In the genomic region with DNA sequence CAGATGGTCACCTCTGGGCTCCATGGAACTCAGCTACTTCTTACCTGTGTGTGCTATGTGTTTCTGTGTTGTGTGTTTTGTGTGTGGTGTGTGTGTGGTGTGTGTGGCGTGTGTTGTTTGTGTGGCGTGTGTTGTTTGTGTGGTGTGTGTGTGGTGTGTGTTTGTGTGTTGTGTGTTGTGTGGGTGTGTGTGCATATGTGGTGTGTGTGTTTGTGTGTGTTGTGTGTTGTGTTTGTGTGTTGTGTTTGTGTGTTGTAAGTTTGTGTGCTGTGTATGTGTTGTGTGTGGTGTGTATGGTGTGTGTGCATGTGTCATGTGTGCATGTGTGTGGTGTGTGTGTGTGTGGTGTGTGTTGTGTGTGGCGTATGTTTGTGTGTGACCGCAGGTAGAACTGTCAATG, we compare ENCODE assay signal across 19 cellular contexts. TPM values are rescaled to one million over a fixed set of nuclear protein-coding genes. Genes with fewer than 3 reads are reported as not detected.
DNase-seq lines count a peak whose midpoint lies in the region; ATAC-seq, FAIRE-seq and TF ChIP-seq lines count a peak whose summit lies in the region.
"Had no signal": no experiment of that assay in that cellular context is flagged by ENCODE, and none has a peak within 500 bp of the region (broad histone marks: within the 10 kb centered on the region; RNA-seq: fewer than 3 reads in every experiment).

No MANE protein-coding gene starts in this region.

- H2AK5ac ChIP-seq in mesenchymal stem cell (ENCODE audit: low read length, severe bottlenecking): no peak overlapping the region

- H3K23ac ChIP-seq in mesenchymal stem cell (ENCODE audit: low read length in 2 of 2): no peak overlapping the region

- H2BK120ac ChIP-seq in mesenchymal stem cell (ENCODE audit: low read depth, low read length): no peak overlapping the region

- WGBS in HepG2 (ENCODE audit: low lambda C conversion rate): 61% methylated on average over 4 of the region's 4 CpGs
- WGBS in right lobe of liver (ENCODE audit: insufficient coverage, low coverage, low lambda C conversion rate, missing lambda C conversion rate): 78% methylated on average over 3 of the region's 4 CpGs
- 99% methylated on average over 4 of the region's 4 CpGs for WGBS in mesenchymal stem cell

- no peaks in the 10 kb centered on the region for H3K9me3 ChIP-seq in HepG2 (ENCODE audit: low read length)
- no peaks in the 10 kb centered on the region for H3K9me3 ChIP-seq in right lobe of liver
- H3K9me3 ChIP-seq in mesenchymal stem cell (ENCODE audit: control insufficient read depth, low read length): peaks cover 10% of the 10 kb centered on the region

- TF ChIP-seq POLR2A in HepG2 (IDR thresholded peaks at IDR 0.05; ENCODE audit: insufficient read depth in 1 of 2, low read depth in 2 of 2, low read length in 2 of 2) (no peak), right lobe of liver (IDR thresholded peaks at IDR 0.05) (no peak)

- FAIRE-seq in HepG2 (lab: Jason Lieb, UNC): peak; percentile 83
- peak; percentile 100 for FAIRE-seq in bronchial epithelial cell (lab: Jason Lieb, UNC)
- FAIRE-seq in urothelium cell line (lab: Jason Lieb, UNC): peak; percentile 100

- TF ChIP-seq CTCF in HepG2 (CRISPR knock-in tag; IDR thresholded peaks at IDR 0.05) (no peak), right lobe of liver (IDR thresholded peaks at IDR 0.05) (no peak), bronchial epithelial cell (IDR thresholded peaks at IDR 0.05; ENCODE audit: insufficient read depth, low read length, severe bottlenecking) (no peak), RWPE1 (conservative IDR thresholded peaks at IDR 0.05; ENCODE audit: low read depth) (no peak)

- peaks cover 8% of the 10 kb centered on the region for H4K20me1 ChIP-seq in HepG2 (ENCODE audit: insufficient read depth, low read length)

- H2AFZ ChIP-seq in HepG2 (ENCODE audit: low read length) (no peak overlapping the region), mesenchymal stem cell (ENCODE audit: low read depth, low read length) (no peak overlapping the region)
- H2AFZ ChIP-seq: GM23338 had no signal

- H3K9ac ChIP-seq in HepG2 (ENCODE audit: insufficient read depth, low read depth, low read length) (no peak overlapping the region), mesenchymal stem cell (ENCODE audit: low read length) (no peak overlapping the region)

- CTCF ChIA-PET in HepG2 (lab: Yijun Ruan, JAX; ENCODE audit: low intra/inter-chr PET ratio, low total read pairs) (no interaction called here), RWPE1 (lab: Yijun Ruan, JAX) (no interaction called here)

- H3K4me2 ChIP-seq in HepG2 (ENCODE audit: low read depth, low read length) (no peak overlapping the region), mesenchymal stem cell (ENCODE audit: low read length, poor library complexity, severe bottlenecking) (no peak overlapping the region)
- H3K4me2 ChIP-seq: GM23338 had no signal

- H3K27ac ChIP-seq in HepG2 (ENCODE audit: extremely low read length, insufficient read depth, low read length) (no peak overlapping the region), right lobe of liver (no peak overlapping the region), mesenchymal stem cell (ENCODE audit: low read length, poor library complexity, severe bottlenecking) (peak overlapping the region; percentile 7), RWPE1 (no peak overlapping the region)
- H3K27ac ChIP-seq: 22Rv1 had no signal

- intact Hi-C loops in HepG2 (cut with micrococcal nuclease; ENCODE audit: unreplicated experiment): no loop called here
- intact Hi-C loops in right lobe of liver (cut with DNase I): no loop called here

- H3K36me3 ChIP-seq in HepG2 (replicated peaks in 1 of 2; ENCODE audit: control insufficient read depth in 1 of 2, insufficient read depth in 2 of 2, low read length in 2 of 2): no peaks in the 10 kb centered on the region
- H3K36me3 ChIP-seq in right lobe of liver: no peaks in the 10 kb centered on the region
- no peaks in the 10 kb centered on the region for H3K36me3 ChIP-seq in bronchial epithelial cell (ENCODE audit: control insufficient read depth, insufficient read depth, low read length)
- H3K36me3 ChIP-seq in mesenchymal stem cell (ENCODE audit: control insufficient read depth in 1 of 2, insufficient read depth in 2 of 2, low read depth in 1 of 2, low read length in 2 of 2): peaks cover 0 to 2% of the 10 kb centered on the region in 2 experiments

- no TSS peak for BruUV-seq in HepG2 (replicated peaks; lab: Mats Ljungman, UMichigan)

- no peak overlapping the region for H2BK15ac ChIP-seq in mesenchymal stem cell (ENCODE audit: low read depth, poor library complexity, severe bottlenecking)

- peaks cover 3 to 16% of the 10 kb centered on the region in 2 experiments; a peak in 3 of 5 replicates for H3K27me3 ChIP-seq in HepG2 (ENCODE audit: control insufficient read depth in 1 of 2, insufficient read depth in 2 of 2, low read length in 2 of 2)
- H3K27me3 ChIP-seq in right lobe of liver: peaks cover 0 to 11% of the 10 kb centered on the region in 2 donors
- no peaks in the 10 kb centered on the region for H3K27me3 ChIP-seq in bronchial epithelial cell (ENCODE audit: control insufficient read depth, insufficient read depth, low read length)
- peaks cover 5 to 45% of the 10 kb centered on the region in 2 experiments for H3K27me3 ChIP-seq in mesenchymal stem cell (ENCODE audit: control insufficient read depth in 1 of 2, insufficient read depth in 1 of 2, low read length in 2 of 2)

- H2BK5ac ChIP-seq in mesenchymal stem cell (ENCODE audit: low read depth, low read length, poor library complexity, severe bottlenecking): no peak overlapping the region

- H3K4me1 ChIP-seq in HepG2 (ENCODE audit: insufficient read depth, low read length): peaks cover 20% of the 10 kb centered on the region
- peaks cover 0 to 4% (median 2%) of the 10 kb centered on the region in 4 donors for H3K4me1 ChIP-seq in right lobe of liver
- peaks cover 34% of the 10 kb centered on the region for H3K4me1 ChIP-seq in mesenchymal stem cell (ENCODE audit: control insufficient read depth, insufficient read depth, low read depth, low read length)

- peak overlapping the region in 1 of 2 experiments; percentile 85 for H3K14ac ChIP-seq in mesenchymal stem cell (ENCODE audit: low read length in 2 of 2)

- H3K79me1 ChIP-seq in mesenchymal stem cell (replicated peaks; ENCODE audit: low read length, poor library complexity, severe bottlenecking): no peaks in the 10 kb centered on the region

- TF ChIP-seq EP300 in HepG2 (IDR thresholded peaks at IDR 0.05; ENCODE audit: low read depth in 2 of 2, low read length in 2 of 2) (no peak), HepG2 (CRISPR knock-in tag; IDR thresholded peaks at IDR 0.05; ENCODE audit: borderline replicate concordance) (no peak)

- no peak overlapping the region for H4K91ac ChIP-seq in mesenchymal stem cell (ENCODE audit: low read length)

- no peak overlapping the region for H3K4me3 ChIP-seq in HepG2 (replicated peaks in 1 of 3; ENCODE audit: insufficient read depth in 1 of 3, low read depth in 2 of 3, low read length in 3 of 3)
- no peak overlapping the region for H3K4me3 ChIP-seq in right lobe of liver
- H3K4me3 ChIP-seq in bronchial epithelial cell (ENCODE audit: low read depth, low read length): no peak overlapping the region
- H3K4me3 ChIP-seq in mesenchymal stem cell (ENCODE audit: insufficient read depth in 1 of 2, low read depth in 1 of 2, low read length in 2 of 2): no peak overlapping the region
- H3K4me3 ChIP-seq: GM23338 had no signal

- no peak for ATAC-seq in HepG2
- ATAC-seq in right lobe of liver: no peak
- ATAC-seq in HG03469 (IDR thresholded peaks at IDR 0.05; ENCODE audit: unreplicated experiment): no peak
- ATAC-seq: CD8-positive, alpha-beta T cell; GM23338 had no signal

- in situ Hi-C loops in HepG2 (cut with HindIII; ENCODE audit: extremely low pct_ligation_motif_present, low pct_unique_long_range_greater_than_20kb): no loop called here

- H3K79me2 ChIP-seq in HepG2 (ENCODE audit: insufficient read depth, low read length): no peaks in the 10 kb centered on the region

- POLR2A ChIA-PET in HepG2 (lab: Yijun Ruan, JAX) (no interaction called here), RWPE1 (lab: Yijun Ruan, JAX; ENCODE audit: low non-redundant PET) (no interaction called here)

- TF ChIP-seq RAD21 in HepG2 (CRISPR knock-in tag; IDR thresholded peaks at IDR 0.05): no peak

- no peak overlapping the region for H2BK12ac ChIP-seq in mesenchymal stem cell (ENCODE audit: low read length in 2 of 2)

- no peak overlapping the region for H4K8ac ChIP-seq in mesenchymal stem cell (ENCODE audit: low read length)

- peak overlapping the region in 1 of 2 experiments; percentile 12 for H3K18ac ChIP-seq in mesenchymal stem cell (ENCODE audit: low read depth in 1 of 2, low read length in 2 of 2)

- no peak for DNase-seq in HepG2 (ENCODE audit: low spot score)
- DNase-seq in right lobe of liver: no peak
- DNase-seq in bronchial epithelial cell (ENCODE audit: low read depth): no peak
- peak; percentile 11 for DNase-seq in mesenchymal stem cell
- DNase-seq in urothelium cell line (ENCODE audit: low spot score): no peak
- no peak for DNase-seq in hypothalamus (lab: John Stamatoyannopoulos, UW)
- DNase-seq in RWPE1 (ENCODE audit: low spot score): no peak
- DNase-seq: CD8-positive, alpha-beta T cell; COR-L47; DND-41; GDM1; H9 had no signal

- no peak overlapping the region for H3K4ac ChIP-seq in mesenchymal stem cell (ENCODE audit: low read depth in 1 of 2, low read length in 2 of 2)

RNA-seq across cellular contexts. Expression of a gene that starts 3.8 kb away (rescaled TPM):
- total RNA-seq in HepG2 (2016; rRNA removed; fragmentation: Illumina TruSeq; extraction: Trizol) (0.09 and 0.24 TPM in 2 replicates), right lobe of liver (under 1 TPM in 2 of 6 experiments, not detected in 4; 0.10 to 0.12 TPM), bronchial epithelial cell (18.2 and 23.9 TPM in 2 replicates)
- total RNA-seq in HepG2 (2016; cell fraction: cytosol; rRNA removed; fragmentation: Illumina TruSeq; extraction: Trizol; ENCODE audit: low read depth): 0.09 TPM in 1 of 2 replicates, not detected in the other
- 0.06 and 0.33 TPM in 2 replicates for total RNA-seq in HepG2 (2016; cell fraction: insoluble cytoplasmic fraction; rRNA removed; fragmentation: Illumina TruSeq; extraction: Trizol)
- 0.10 and 0.12 TPM in 2 replicates for total RNA-seq in HepG2 (2016; cell fraction: membrane; rRNA removed; fragmentation: Illumina TruSeq; extraction: Trizol)
- not detected in 2 replicates for total RNA-seq in HepG2 (2016; cell fraction: nucleus; rRNA removed; fragmentation: Illumina TruSeq; extraction: Trizol)
- 0.04 TPM in 1 of 2 replicates, not detected in the other for polyA plus RNA-seq in HepG2 (2011; rRNA removed)
- polyA plus RNA-seq in HepG2 (2011; cell fraction: cytosol; rRNA removed): 0.08 and 0.17 TPM in 2 replicates
- 0.05 and 0.08 TPM in 2 replicates for polyA plus RNA-seq in HepG2 (2011; cell fraction: nucleus; rRNA removed)
- 0.08 TPM in 1 of 2 replicates, not detected in the other for polyA plus RNA-seq in HepG2 (2012)
- polyA plus RNA-seq in HepG2 (2016; cell fraction: cytosol; fragmentation: Illumina TruSeq; extraction: Trizol; ENCODE audit: low read depth): 0.07 and 0.10 TPM in 2 replicates
- polyA plus RNA-seq in HepG2 (2016; cell fraction: insoluble cytoplasmic fraction; fragmentation: Illumina TruSeq; extraction: Trizol; ENCODE audit: low read depth): 0.27 and 0.40 TPM in 2 replicates
- 0.12 and 0.22 TPM in 2 replicates for polyA plus RNA-seq in HepG2 (2016; cell fraction: membrane; fragmentation: Illumina TruSeq; extraction: Trizol; ENCODE audit: low read depth)
- 0.25 and 0.30 TPM in 2 replicates for polyA plus RNA-seq in HepG2 (2016; cell fraction: nucleus; fragmentation: Illumina TruSeq; extraction: Trizol; ENCODE audit: insufficient read depth, low read depth)
- 0.30 and 2.8 TPM in 2 replicates for polyA minus RNA-seq in HepG2 (2011; rRNA and poly(A)+ RNA removed; ENCODE audit: low replicate concordance)
- 0.20 TPM in 1 of 2 replicates, not detected in the other for polyA minus RNA-seq in HepG2 (2011; cell fraction: cytosol; rRNA and poly(A)+ RNA removed)
- not detected in 2 replicates for polyA minus RNA-seq in HepG2 (2011; cell fraction: nucleus; rRNA and poly(A)+ RNA removed)
- polyA plus RNA-seq in mesenchymal stem cell (2013, experiment 1 of 2): not detected
- not detected for polyA plus RNA-seq in mesenchymal stem cell (2013, experiment 2 of 2)
- total RNA-seq: A673; CD8-positive, alpha-beta T cell had no signal
- polyA plus RNA-seq: BJ, CD14-positive monocyte, GM23338, IgD-negative memory B cell had no signal

Comparison
In these comparisons a context has a peak if more than half of its experiments do, and no peak if none do; other contexts are left out.
1. RNA of a gene that starts 3.8 kb away (total RNA-seq): 18.2 to 23.9 TPM in bronchial epithelial cell; 0.10 to 0.12 TPM in right lobe of liver and 0.06 to 0.33 TPM in HepG2; every median in the first group is over 10 times any median in the second.